9 cellular contexts compared by ENCODE assay signal in the genomic region with DNA sequence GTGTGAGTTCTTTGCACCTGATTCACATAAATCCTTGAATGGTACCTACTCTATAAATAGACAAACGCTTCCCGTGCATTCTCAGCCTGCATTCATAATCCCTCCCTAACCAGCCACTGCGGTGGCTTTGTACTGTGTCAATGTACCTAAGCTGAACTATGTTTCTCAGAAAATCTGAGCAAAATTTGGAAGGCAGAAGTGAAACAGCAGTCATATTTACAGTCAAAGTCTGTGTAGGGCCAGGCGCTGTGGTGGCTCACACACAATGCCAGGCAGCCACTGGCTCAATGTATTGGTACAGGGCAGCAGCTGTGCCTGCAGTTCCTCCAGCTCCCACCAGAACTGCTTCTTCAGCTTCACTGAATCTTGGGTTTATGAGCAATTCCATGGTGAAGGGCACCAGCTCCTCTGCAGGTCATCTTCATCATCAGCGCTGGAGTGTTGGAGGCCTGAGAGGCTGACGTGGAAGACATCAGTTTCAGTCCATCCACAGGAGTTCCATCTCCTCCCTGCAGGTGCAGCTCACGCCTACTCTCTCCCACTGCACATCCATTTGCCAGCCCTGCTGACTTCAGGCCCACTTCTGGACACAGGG. TPM values are rescaled to one million over a fixed set of nuclear protein-coding genes. Genes with fewer than 3 reads are reported as not detected.
DNase-seq lines count a peak whose midpoint lies in the region; ATAC-seq and TF ChIP-seq lines count a peak whose summit lies in the region.
"Had no signal": no experiment of that assay in that cellular context is flagged by ENCODE, and none has a peak within 500 bp of the region (broad histone marks: within the 10 kb centered on the region; RNA-seq: fewer than 3 reads in every experiment).

No MANE protein-coding gene starts in this region.

- peak overlapping the region; percentile 49 for H3K27ac Mint-ChIP-seq in activated naive CD8-positive, alpha-beta T cell treated with anti-CD3 and anti-CD28 coated beads, Interleukin-2, amount 50 U/mL, for 24 hours
- no peak overlapping the region for H3K27ac Mint-ChIP-seq in neural progenitor cell

- H3K4me1 ChIP-seq in HCT116 (ENCODE audit: control insufficient read depth in 1 of 2, insufficient read depth in 2 of 2, low read length in 2 of 2) = no peaks in the 10 kb centered on the region
- H3K4me1 ChIP-seq in Loucy (ENCODE audit: insufficient read depth, low read length, poor library complexity, severe bottlenecking) = peaks cover 12% of the 10 kb centered on the region
- peaks cover 2% of the 10 kb centered on the region for H3K4me1 ChIP-seq in neural progenitor cell

- no peak for DNase-seq in activated CD4-positive, CD25-positive, alpha-beta regulatory T cell treated with anti-CD3 and anti-CD28 coated beads, Interleukin-2, amount 50 U/mL, for 72 hours
- DNase-seq in HCT116 (ENCODE audit: low read depth, low spot score) (no peak), neural progenitor cell (ENCODE audit: low spot score) (no peak), OCI-M2 (lab: John Stamatoyannopoulos, UW; ENCODE audit: unreplicated experiment) (no peak), SW 1271 (lab: John Stamatoyannopoulos, UW) (no peak)
- peak; percentile 34 for DNase-seq in activated naive CD8-positive, alpha-beta T cell treated with anti-CD3 and anti-CD28 coated beads, Interleukin-2, amount 50 U/mL, for 24 hours

- ATAC-seq in activated CD4-positive, CD25-positive, alpha-beta regulatory T cell treated with anti-CD3 and anti-CD28 coated beads, Interleukin-2, amount 50 U/mL, for 24 hours = peak; percentile 86 to 88
- ATAC-seq in HCT116 = peak; percentile 82
- ATAC-seq in activated naive CD8-positive, alpha-beta T cell treated with anti-CD3 and anti-CD28 coated beads, Interleukin-2, amount 50 U/mL, for 24 hours = peak; percentile 88

- TF ChIP-seq CTCF in HCT116 (IDR thresholded peaks at IDR 0.05 in 2 of 3, conservative IDR thresholded peaks at IDR 0.05 in 1 of 3; ENCODE audit: borderline replicate concordance in 1 of 3, insufficient read depth in 1 of 3, low read depth in 2 of 3, low read length in 2 of 3) (peak in 2 of 3 experiments; percentile 18; a peak in 3 of 6 replicates), Loucy (conservative IDR thresholded peaks at IDR 0.05; ENCODE audit: low read length) (peak; percentile 42; the same call in 1 of the 2 replicates), neural progenitor cell (IDR thresholded peaks at IDR 0.05) (peak; percentile 27)

- no peaks in the 10 kb centered on the region for H3K27me3 ChIP-seq in HCT116 (ENCODE audit: insufficient read depth, low read length)
- H3K27me3 ChIP-seq in Loucy (ENCODE audit: insufficient read depth, low read length, poor library complexity, severe bottlenecking) = no peaks in the 10 kb centered on the region
- no peaks in the 10 kb centered on the region for H3K27me3 ChIP-seq in neural progenitor cell

- H3K27ac ChIP-seq in HCT116 (ENCODE audit: low read depth, low read length) (no peak overlapping the region), neural progenitor cell (no peak overlapping the region)

- H3K9me3 ChIP-seq in HCT116 (ENCODE audit: control insufficient read depth in 1 of 2, insufficient read depth in 1 of 2, low read depth in 1 of 2, low read length in 2 of 2) (no peaks in the 10 kb centered on the region), Loucy (ENCODE audit: insufficient read depth, low read depth, low read length) (no peaks in the 10 kb centered on the region), neural progenitor cell (ENCODE audit: low read depth) (no peaks in the 10 kb centered on the region)

- no TSS peak for BruUV-seq in HCT116 (replicated peaks; lab: Mats Ljungman, UMichigan)

- H3K36me3 ChIP-seq in HCT116 (ENCODE audit: control insufficient read depth in 1 of 2, insufficient read depth in 2 of 2, low read length in 2 of 2) (no peaks in the 10 kb centered on the region), Loucy (ENCODE audit: insufficient read depth, low read length) (no peaks in the 10 kb centered on the region), neural progenitor cell (no peaks in the 10 kb centered on the region)

- H3K27me3 Mint-ChIP-seq in activated naive CD8-positive, alpha-beta T cell treated with anti-CD3 and anti-CD28 coated beads, Interleukin-2, amount 50 U/mL, for 24 hours = no peaks in the 10 kb centered on the region
- H3K27me3 Mint-ChIP-seq in neural progenitor cell (ENCODE audit: insufficient read depth, low read depth) = peaks cover 4% of the 10 kb centered on the region
- H3K27me3 Mint-ChIP-seq: CD4-positive, alpha-beta memory T cell had no signal

- no peaks in the 10 kb centered on the region for H3K9me2 ChIP-seq in HCT116 (ENCODE audit: insufficient read depth)
- H3K9me2 ChIP-seq in Loucy (replicated peaks; ENCODE audit: low read depth, low read length) = no peaks in the 10 kb centered on the region

- CTCF ChIA-PET in HCT116 (lab: Charles Lee) = no interaction called here

- H3F3A ChIP-seq in Loucy (ENCODE audit: low read depth) (no peaks in the 10 kb centered on the region), neural progenitor cell (ENCODE audit: low read depth) (no peaks in the 10 kb centered on the region)

- H3K9ac ChIP-seq in HCT116 (ENCODE audit: low read length) = no peak overlapping the region
- H3K9ac ChIP-seq in Loucy (ENCODE audit: low read depth, low read length, poor library complexity, severe bottlenecking) = no peak overlapping the region
- no peak overlapping the region for H3K9ac ChIP-seq in neural progenitor cell

- H2AFZ ChIP-seq in HCT116 (ENCODE audit: low read depth, low read length, poor library complexity, severe bottlenecking) (no peak overlapping the region), Loucy (ENCODE audit: low read length) (no peak overlapping the region), neural progenitor cell (replicated peaks) (no peak overlapping the region)

- H3K79me2 ChIP-seq in HCT116 (ENCODE audit: insufficient read depth, low read length) (no peaks in the 10 kb centered on the region), Loucy (ENCODE audit: insufficient read depth, low read length) (no peaks in the 10 kb centered on the region), neural progenitor cell (ENCODE audit: low read depth) (no peaks in the 10 kb centered on the region)

- no peak for TF ChIP-seq RAD21 in HCT116 (IDR thresholded peaks at IDR 0.05; ENCODE audit: low read depth)

- RAD21 ChIA-PET in HCT116 (lab: Charles Lee; ENCODE audit: low non-redundant PET in 1 of 2, low total read pairs in 2 of 2, uncharacterized antibody in 2 of 2, unreplicated experiment in 2 of 2) = no interaction called here

- intact Hi-C loops in HCT116 (cut with micrococcal nuclease) = no loop called here

- no peak for TF ChIP-seq POLR2A in HCT116 (IDR thresholded peaks at IDR 0.05; ENCODE audit: borderline replicate concordance, extremely low read depth, insufficient read depth, insufficient read length)

- H3K4me3 ChIP-seq in HCT116 (replicated peaks in 1 of 2; ENCODE audit: low read depth in 1 of 2, low read length in 2 of 2) (no peak overlapping the region), Loucy (ENCODE audit: low read length, poor library complexity, severe bottlenecking) (no peak overlapping the region), neural progenitor cell (no peak overlapping the region)

- no peaks in the 10 kb centered on the region for H3K9me3 Mint-ChIP-seq in activated naive CD8-positive, alpha-beta T cell treated with anti-CD3 and anti-CD28 coated beads, Interleukin-2, amount 50 U/mL, for 24 hours
- H3K9me3 Mint-ChIP-seq in neural progenitor cell = peaks cover 15% of the 10 kb centered on the region

- POLR2A ChIA-PET in HCT116 (lab: Charles Lee) = no interaction called here

- H4K20me1 ChIP-seq in HCT116 (ENCODE audit: insufficient read depth) = no peaks in the 10 kb centered on the region
- no peaks in the 10 kb centered on the region for H4K20me1 ChIP-seq in Loucy (ENCODE audit: insufficient read depth, low read length, poor library complexity, severe bottlenecking)
- no peaks in the 10 kb centered on the region for H4K20me1 ChIP-seq in neural progenitor cell (ENCODE audit: low read depth)

- H3K4me2 ChIP-seq in HCT116 (ENCODE audit: low read length) = no peak overlapping the region
- H3K4me2 ChIP-seq in Loucy (ENCODE audit: low read depth, low read length, poor library complexity, severe bottlenecking) = no peak overlapping the region
- no peak overlapping the region for H3K4me2 ChIP-seq in neural progenitor cell

- H3K36me3 Mint-ChIP-seq in activated naive CD8-positive, alpha-beta T cell treated with anti-CD3 and anti-CD28 coated beads, Interleukin-2, amount 50 U/mL, for 24 hours (ENCODE audit: low read depth) = no peaks in the 10 kb centered on the region
- peaks cover 6% of the 10 kb centered on the region for H3K36me3 Mint-ChIP-seq in neural progenitor cell
- H3K36me3 Mint-ChIP-seq: CD4-positive, alpha-beta memory T cell had no signal

- peak overlapping the region; percentile 15 for H3K4me3 Mint-ChIP-seq in activated naive CD8-positive, alpha-beta T cell treated with anti-CD3 and anti-CD28 coated beads, Interleukin-2, amount 50 U/mL, for 24 hours
- H3K4me3 Mint-ChIP-seq in neural progenitor cell = no peak overlapping the region

- peaks cover 36% of the 10 kb centered on the region for H3K4me1 Mint-ChIP-seq in activated naive CD8-positive, alpha-beta T cell treated with anti-CD3 and anti-CD28 coated beads, Interleukin-2, amount 50 U/mL, for 24 hours
- peaks cover 22% of the 10 kb centered on the region for H3K4me1 Mint-ChIP-seq in neural progenitor cell

TF ChIP-seq in HCT116, 20 proteins besides CTCF, POLR2A, EP300 and RAD21:
- TF ChIP-seq SIN3A (IDR thresholded peaks at IDR 0.05; ENCODE audit: low read depth) (no peak), ZFX (IDR thresholded peaks at IDR 0.05) (no peak), SP1 (IDR thresholded peaks at IDR 0.05; ENCODE audit: low read depth) (no peak), EGR1 (IDR thresholded peaks at IDR 0.05; ENCODE audit: low read depth) (no peak), ELF1 (IDR thresholded peaks at IDR 0.05; ENCODE audit: borderline replicate concordance, low read depth) (no peak)

RNA-seq across cellular contexts. Expression of a gene that starts 32.3 kb away (rescaled TPM):
- total RNA-seq in HCT116 (2021; ENCODE audit: unreplicated experiment) (10.6 TPM), neural progenitor cell (ENCODE audit: low replicate concordance) (12.7 and 16.1 TPM in 2 replicates)
- polyA plus RNA-seq in HCT116 (2012) = 4.6 and 4.8 TPM in 2 replicates
